ENCODE assay signal across 24 cellular contexts in the genomic region with DNA sequence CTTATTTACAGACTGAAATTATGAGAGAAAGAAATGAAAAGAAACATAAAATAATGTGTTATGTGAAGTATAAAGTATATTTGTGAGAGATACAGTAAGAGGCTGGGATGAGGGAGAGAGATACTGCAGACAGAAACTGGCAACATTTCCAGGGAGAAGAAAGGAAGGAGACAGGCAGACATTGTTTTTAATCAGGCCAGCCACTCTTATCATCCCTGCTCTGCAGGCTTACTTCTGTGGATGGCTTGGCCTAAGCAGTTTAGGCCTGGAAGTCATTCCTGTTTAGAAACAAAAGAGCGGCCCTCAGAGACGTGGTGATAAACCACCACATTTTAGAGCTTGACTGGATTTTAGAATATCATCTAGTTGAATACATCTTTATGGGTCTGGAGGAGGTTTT. TPM values are rescaled to one million over a fixed set of nuclear protein-coding genes. Genes with fewer than 3 reads are reported as not detected.
DNase-seq lines count a peak whose midpoint lies in the region; ATAC-seq and TF ChIP-seq lines count a peak whose summit lies in the region.
"Had no signal": no experiment of that assay in that cellular context is flagged by ENCODE, and none has a peak within 500 bp of the region (broad histone marks: within the 10 kb centered on the region; RNA-seq: fewer than 3 reads in every experiment).

No MANE protein-coding gene starts in this region.

- no peaks in the 10 kb centered on the region for H3K9me3 Mint-ChIP-seq in activated CD8-positive, alpha-beta memory T cell treated with anti-CD3 and anti-CD28 coated beads, Interleukin-2, amount 10 ng/mL, durations not matched to agents 7 days and 5 days (ENCODE audit: low read depth)
- H3K9me3 Mint-ChIP-seq: activated T-helper 2 cell treated with anti-CD3 and anti-CD28 coated beads, Interferon-gamma antibody, Interleukin-2, Interleukin-4, amounts not matched to agents 10 μg/mL and 5 μg/mL and 100 μg/mL, durations not matched to agents 14 hours and 24 hours and 36 hours; brain; CD4-positive, alpha-beta T cell; HFFc6; natural killer cell; T-helper 1 cell treated with Interleukin-12 subunit alpha and Interleukin-12 subunit beta and Interleukin-4 antibody, amounts not matched to agents 30 μg/mL and 1 μg/mL, for 36 hours had no signal

- H3K27me3 Mint-ChIP-seq in activated CD8-positive, alpha-beta memory T cell treated with anti-CD3 and anti-CD28 coated beads, Interleukin-2, amount 10 ng/mL, durations not matched to agents 7 days and 5 days = no peaks in the 10 kb centered on the region
- H3K27me3 Mint-ChIP-seq: brain; CD4-positive, alpha-beta T cell had no signal

- H3K27ac ChIP-seq in caudate nucleus (ENCODE audit: low read depth, low read length) = peak overlapping the region; percentile 33
- peak overlapping the region; percentile 7 for H3K27ac ChIP-seq in substantia nigra (ENCODE audit: low read depth, low read length, poor library complexity, severe bottlenecking)
- H3K27ac ChIP-seq: A549 had no signal

- no peak overlapping the region for H3K4me3 Mint-ChIP-seq in activated CD8-positive, alpha-beta memory T cell treated with anti-CD3 and anti-CD28 coated beads, Interleukin-2, amount 10 ng/mL, durations not matched to agents 7 days and 5 days
- H3K4me3 Mint-ChIP-seq: brain; CD4-positive, alpha-beta T cell; HFFc6; natural killer cell; T-helper 1 cell treated with Interleukin-12 subunit alpha and Interleukin-12 subunit beta and Interleukin-4 antibody, amounts not matched to agents 30 μg/mL and 1 μg/mL, for 36 hours had no signal

- peak; percentile 12 for DNase-seq in activated CD8-positive, alpha-beta memory T cell treated with anti-CD3 and anti-CD28 coated beads, Interleukin-2, amount 10 ng/mL, durations not matched to agents 7 days and 5 days
- no peak for DNase-seq in activated CD8-positive, alpha-beta memory T cell treated with anti-CD3 and anti-CD28 coated beads, Interleukin-2, amount 50 U/mL, for 48 hours
- DNase-seq in caudate nucleus (lab: John Stamatoyannopoulos, UW) (no peak), medulla oblongata (ENCODE audit: extremely low spot score) (peak; percentile 61), substantia nigra (lab: John Stamatoyannopoulos, UW) (peak in 2 of 49 donors; percentile 6 to 17), GM20000 (ENCODE audit: low spot score) (no peak), GDM1 (lab: John Stamatoyannopoulos, UW) (no peak)
- DNase-seq in effector CD8-positive, alpha-beta T cell (lab: John Stamatoyannopoulos, UW) = no peak
- DNase-seq: activated CD4-positive, CD25-positive, alpha-beta regulatory T cell; activated naive CD4-positive, alpha-beta T cell treated with anti-CD3 and anti-CD28 coated beads, Interleukin-2, amount 50 U/mL, for 16 hours; AML-193; CD4-positive, alpha-beta T cell; HFFc6; KBM-7; natural killer cell; NCI-H1092; NCI-H187 treated with DMSO at 0.1 percent for 48 hours; NCI-H510A treated with DMSO at 0.1 percent for 48 hours; stimulated activated naive CD4-positive, alpha-beta T cell had no signal

- ATAC-seq in activated CD8-positive, alpha-beta memory T cell treated with anti-CD3 and anti-CD28 coated beads, Interleukin-2, amount 10 ng/mL, durations not matched to agents 7 days and 5 days = no peak
- ATAC-seq: A549, natural killer cell, SK-N-SH treated with all-trans-retinoic acid at 6 μM for 48 hours had no signal

- H3K36me3 Mint-ChIP-seq in activated CD8-positive, alpha-beta memory T cell treated with anti-CD3 and anti-CD28 coated beads, Interleukin-2, amount 10 ng/mL, durations not matched to agents 7 days and 5 days = peaks cover 29% of the 10 kb centered on the region

- H3K27ac Mint-ChIP-seq in activated CD8-positive, alpha-beta memory T cell treated with anti-CD3 and anti-CD28 coated beads, Interleukin-2, amount 10 ng/mL, durations not matched to agents 7 days and 5 days = peak overlapping the region; percentile 47
- H3K27ac Mint-ChIP-seq: activated T-helper 2 cell treated with anti-CD3 and anti-CD28 coated beads, Interferon-gamma antibody, Interleukin-2, Interleukin-4, amounts not matched to agents 10 μg/mL and 5 μg/mL and 100 μg/mL, durations not matched to agents 14 hours and 24 hours and 36 hours; CD4-positive, alpha-beta T cell; HFFc6; natural killer cell; T-helper 1 cell treated with Interleukin-12 subunit alpha and Interleukin-12 subunit beta and Interleukin-4 antibody, amounts not matched to agents 30 μg/mL and 1 μg/mL, for 36 hours had no signal

- peaks cover 4% of the 10 kb centered on the region for H3K4me1 Mint-ChIP-seq in activated CD8-positive, alpha-beta memory T cell treated with anti-CD3 and anti-CD28 coated beads, Interleukin-2, amount 10 ng/mL, durations not matched to agents 7 days and 5 days
- H3K4me1 Mint-ChIP-seq: brain, natural killer cell had no signal

- CTCF ChIA-PET in activated CD8-positive, alpha-beta memory T cell treated with anti-CD3 and anti-CD28 coated beads, Interleukin-2, amount 10 ng/mL, durations not matched to agents 7 days and 5 days (lab: Charles Lee) = no interaction called here

- TF ChIP-seq CTCF in GM20000 (IDR thresholded peaks at IDR 0.05; ENCODE audit: extremely low read depth, missing control alignments) = no peak

RNA-seq across cellular contexts. Expression of a gene that starts 12.4 kb away (rescaled TPM):
- 10 to 100 TPM; 34.5 to 39.2 TPM for total RNA-seq in activated CD8-positive, alpha-beta memory T cell treated with anti-CD3 and anti-CD28 coated beads, Interleukin-2, amount 10 ng/mL, durations not matched to agents 7 days and 5 days

Comparison
In these comparisons a context has a peak if more than half of its experiments do, and no peak if none do; other contexts are left out.
1. DNase-seq: peak in activated CD8-positive, alpha-beta memory T cell treated with anti-CD3 and anti-CD28 coated beads, Interleukin-2, amount 10 ng/mL, durations not matched to agents 7 days and 5 days (single experiment) and medulla oblongata (single experiment); none in activated CD8-positive, alpha-beta memory T cell treated with anti-CD3 and anti-CD28 coated beads, Interleukin-2, amount 50 U/mL, for 48 hours (single experiment), caudate nucleus (0 of 61), GM20000 (single experiment), effector CD8-positive, alpha-beta T cell (single experiment) and GDM1 (single experiment).